In the genomic region with DNA sequence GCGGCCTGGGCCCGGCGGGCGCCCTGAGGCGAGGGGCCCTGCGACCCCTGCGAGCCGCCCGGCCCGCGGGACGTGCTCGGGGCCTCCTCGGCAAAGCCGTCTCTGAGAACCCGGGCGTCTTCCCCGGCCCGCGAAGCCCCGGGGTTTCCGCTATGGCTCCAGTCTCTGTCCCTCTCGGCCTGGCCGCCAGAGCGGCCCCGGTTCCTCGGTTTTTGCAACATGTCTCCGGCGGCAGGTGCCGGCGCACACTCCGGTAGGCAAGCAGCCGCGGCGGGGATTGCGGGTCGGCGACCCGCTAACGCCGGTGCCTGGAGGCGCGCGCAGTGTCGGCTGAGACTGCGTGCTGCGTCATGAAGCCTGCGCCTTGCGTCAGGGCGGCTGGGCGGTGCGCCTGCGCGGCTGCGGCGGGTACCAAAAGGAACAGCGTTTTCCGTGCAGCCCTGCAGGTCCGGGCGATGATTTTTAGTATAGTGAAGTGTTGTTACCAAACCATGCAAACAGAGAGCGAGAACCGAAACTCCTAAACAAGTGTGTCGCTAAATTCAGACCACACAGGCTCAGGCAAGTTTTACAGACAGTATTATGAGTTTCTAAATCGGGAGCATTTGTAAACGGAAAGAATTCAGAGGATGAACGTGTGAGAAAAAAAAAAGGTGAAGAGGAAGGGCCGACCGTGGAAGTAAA, we compare ENCODE assay signal across 8 cellular contexts. TPM values are rescaled to one million over a fixed set of nuclear protein-coding genes. Genes with fewer than 3 reads are reported as not detected.
A peak's percentile ranks its signal among the peaks of the same experiment; 100 is the strongest.
DNase-seq lines count a peak whose midpoint lies in the region; ATAC-seq lines count a peak whose summit lies in the region.

A gene (minus strand): TSS at position 338 of the 684 bp plus-strand sequence. CDS start 117 bp downstream, at position 221.

- H3K4me1 ChIP-seq in CD8-positive, alpha-beta memory T cell (ENCODE audit: insufficient read depth, low read length) = peaks cover 31% of the 10 kb centered on the region
- peaks cover 10% of the 10 kb centered on the region for H3K4me1 ChIP-seq in endocrine pancreas (ENCODE audit: control insufficient read depth, insufficient read depth, low read length)

- H3K36me3 ChIP-seq in CD8-positive, alpha-beta memory T cell (ENCODE audit: insufficient read depth, low read length) = no peaks in the 10 kb centered on the region
- no peaks in the 10 kb centered on the region for H3K36me3 ChIP-seq in endocrine pancreas (ENCODE audit: control insufficient read depth, insufficient read depth, low read length)

- H3K9ac ChIP-seq in endocrine pancreas (ENCODE audit: control insufficient read depth, insufficient read depth, low read length) = peak within 1 kb of the TSS; percentile 91

- H3K27me3 Mint-ChIP-seq in CD8-positive, alpha-beta memory T cell = peaks cover 0 to 3% of the 10 kb centered on the region in 2 donors

- peaks cover 45 to 62% (median 53%) of the 10 kb centered on the region in 3 donors for H3K4me1 Mint-ChIP-seq in CD8-positive, alpha-beta memory T cell

- ATAC-seq in GM19467 (IDR thresholded peaks at IDR 0.05; ENCODE audit: unreplicated experiment) = peak; percentile 93

- H3K27ac ChIP-seq in CD8-positive, alpha-beta memory T cell (ENCODE audit: low read depth, low read length) = peak within 1 kb of the TSS; percentile 86

- peak; percentile 85 to 95 (median 90) for DNase-seq in CD8-positive, alpha-beta memory T cell
- peak; percentile 67 for DNase-seq in HPDE6-E6E7 (ENCODE audit: extremely low spot score)
- peak; percentile 32 for DNase-seq in NK-92 (lab: John Stamatoyannopoulos, UW; ENCODE audit: unreplicated experiment)
- peak; percentile 72 to 87 (median 77) for DNase-seq in activated CD8-positive, alpha-beta memory T cell treated with anti-CD3 and anti-CD28 coated beads for 48 hours (ENCODE audit: low read depth in 2 of 3, low spot score in 2 of 3)
- peak; percentile 95 for DNase-seq in mesenteric fat pad (ENCODE audit: low spot score)
- DNase-seq in stimulated activated CD8-positive, alpha-beta memory T cell treated with anti-CD3 and anti-CD28 coated beads, Interleukin-15, amount 100 ng/mL, for 1 hour (ENCODE audit: low read depth) = peak; percentile 74

- peak within 1 kb of the TSS; percentile 88 to 99 (median 99) for H3K4me3 Mint-ChIP-seq in CD8-positive, alpha-beta memory T cell

- H3K27ac Mint-ChIP-seq in CD8-positive, alpha-beta memory T cell = peak within 1 kb of the TSS; percentile 88 to 100 (median 99)

- no peaks in the 10 kb centered on the region for H3K27me3 ChIP-seq in CD8-positive, alpha-beta memory T cell (ENCODE audit: insufficient read depth, low read length, poor library complexity, severe bottlenecking)
- H3K27me3 ChIP-seq in endocrine pancreas (ENCODE audit: control insufficient read depth, insufficient read depth, low read length) = no peaks in the 10 kb centered on the region

- H3K9me3 Mint-ChIP-seq in CD8-positive, alpha-beta memory T cell = no peaks in the 10 kb centered on the region

- CTCF ChIA-PET in CD8-positive, alpha-beta memory T cell (lab: Charles Lee) = interaction anchor here (1.2 to 1.4 kb wide), 2 partner anchors 10 to 168 kb away, joined by 3 read pairs; no protein-coding TSS in a partner anchor

- peak within 1 kb of the TSS; percentile 71 for H3K4me3 ChIP-seq in CD8-positive, alpha-beta memory T cell (ENCODE audit: low read length)
- peak within 1 kb of the TSS; percentile 88 for H3K4me3 ChIP-seq in endocrine pancreas (ENCODE audit: control insufficient read depth, insufficient read depth, low read length)

- peaks cover 0 to 18% (median 6%) of the 10 kb centered on the region in 3 donors for H3K36me3 Mint-ChIP-seq in CD8-positive, alpha-beta memory T cell

- POLR2A ChIA-PET in CD8-positive, alpha-beta memory T cell (lab: Charles Lee) = no interaction called here

- H3K9me3 ChIP-seq in CD8-positive, alpha-beta memory T cell (ENCODE audit: low read length) = no peaks in the 10 kb centered on the region
- no peaks in the 10 kb centered on the region for H3K9me3 ChIP-seq in endocrine pancreas (ENCODE audit: control insufficient read depth, low read length)

RNA-seq across cellular contexts. Expression of the gene that starts here (rescaled TPM):
- 1 to 10 TPM; 8.7 to 8.8 TPM for total RNA-seq in CD8-positive, alpha-beta memory T cell
- polyA plus RNA-seq in CD8-positive, alpha-beta memory T cell = 35.4 TPM
- 6.5 TPM for total RNA-seq in mesenteric fat pad

Comparison
In these comparisons a context has a peak if more than half of its experiments do, and no peak if none do; other contexts are left out.
1. Peak in every context shown above with its lines: DNase-seq, ATAC-seq, H3K4me3 ChIP-seq and H3K27ac ChIP-seq.
2. DNase-seq: peak in every context shown above with its lines; median percentile 95 in mesenteric fat pad; 90 in CD8-positive, alpha-beta memory T cell; 77 in activated CD8-positive, alpha-beta memory T cell treated with anti-CD3 and anti-CD28 coated beads for 48 hours; 74 in stimulated activated CD8-positive, alpha-beta memory T cell treated with anti-CD3 and anti-CD28 coated beads, Interleukin-15, amount 100 ng/mL, for 1 hour; 67 in HPDE6-E6E7; 32 in NK-92.